ENCODE assay signal across 11 cellular contexts in the genomic region with DNA sequence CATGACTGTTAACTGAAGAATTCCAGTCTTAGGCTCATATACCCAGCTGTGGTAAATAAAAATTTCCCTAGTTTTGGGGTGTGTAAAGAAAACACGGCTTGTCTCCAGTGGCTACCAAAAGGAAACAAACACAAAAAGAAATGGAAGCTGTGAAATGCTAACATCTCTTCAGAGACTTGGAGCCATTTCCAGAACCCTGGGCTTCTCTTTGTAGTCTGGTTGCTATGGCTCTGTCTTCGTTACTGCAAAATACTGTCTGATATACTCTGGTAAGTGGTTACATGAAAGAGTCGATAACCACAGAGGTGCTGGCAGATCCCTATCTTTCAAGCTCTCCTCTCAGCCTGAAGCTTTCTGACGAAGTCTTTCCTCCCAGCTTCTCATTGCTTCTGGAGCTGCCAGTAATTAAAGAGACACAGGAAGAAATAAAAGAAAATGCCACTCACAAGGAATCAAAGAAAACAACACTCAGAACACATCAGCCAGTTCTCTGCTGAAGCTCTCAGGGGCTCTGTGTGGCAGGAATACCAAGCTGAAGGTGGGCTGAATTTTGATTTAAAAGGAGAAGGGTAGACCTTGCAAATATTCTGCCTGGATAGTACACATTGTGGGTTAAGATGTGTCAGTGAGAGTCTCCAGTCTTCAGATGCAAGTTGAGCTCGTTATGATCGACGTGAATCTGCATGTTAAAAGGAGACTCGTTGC.
DNase-seq lines count a peak whose midpoint lies in the region; FAIRE-seq lines count a peak whose summit lies in the region.
"Had no signal": no experiment of that assay in that cellular context is flagged by ENCODE, and none has a peak within 500 bp of the region (broad histone marks: within the 10 kb centered on the region; RNA-seq: fewer than 3 reads in every experiment).

No MANE protein-coding gene starts in this region.

- H3K27ac ChIP-seq in GM23248 (peak overlapping the region; percentile 89), esophagus (ENCODE audit: low read depth in 2 of 2, low read length in 1 of 2) (peak overlapping the region; percentile 7 to 64), rectal smooth muscle tissue (ENCODE audit: low read depth, low read length) (peak overlapping the region; percentile 71)

- FAIRE-seq in GM19239 (lab: Jason Lieb, UNC), result no peak

- no peaks in the 10 kb centered on the region for H3K36me3 ChIP-seq in GM23248 (ENCODE audit: low read depth)
- no peaks in the 10 kb centered on the region for H3K36me3 ChIP-seq in esophagus (ENCODE audit: control insufficient read depth in 2 of 2, insufficient read depth in 2 of 2, low read length in 1 of 2)
- H3K36me3 ChIP-seq in rectal smooth muscle tissue (ENCODE audit: control insufficient read depth, insufficient read depth, low read length), result no peaks in the 10 kb centered on the region

- peak overlapping the region; percentile 83 for H3K9ac ChIP-seq in GM23248
- H3K9ac ChIP-seq in rectal smooth muscle tissue (ENCODE audit: low read length), result no peak overlapping the region

- DNase-seq in GM23248 (peak; percentile 69), T-helper 9 cell (peak; percentile 13), NCI-H226 (no peak), HPDE6-E6E7 (ENCODE audit: extremely low spot score) (no peak), cortex of kidney (lab: John Stamatoyannopoulos, UW) (no peak), GM19239 (ENCODE audit: insufficient read length, low spot score) (no peak)
- DNase-seq: amniotic stem cell, mammary epithelial cell, NCI-H774 had no signal

- H3K9me3 ChIP-seq in GM23248 (ENCODE audit: low read depth) (no peaks in the 10 kb centered on the region), esophagus (ENCODE audit: control insufficient read depth in 2 of 2, insufficient read depth in 1 of 2, low read depth in 1 of 2, low read length in 1 of 2) (peaks cover 0 to 2% of the 10 kb centered on the region in 2 donors)

- peak overlapping the region; percentile 61 for H3K4me2 ChIP-seq in GM23248 (ENCODE audit: unreplicated experiment)

- in situ Hi-C loops in GM23248 (cut with MboI), result no loop called here

- no peaks in the 10 kb centered on the region for H3K79me2 ChIP-seq in GM23248 (ENCODE audit: insufficient read depth)

- H3K27me3 ChIP-seq in GM23248 (replicated peaks; ENCODE audit: insufficient read depth) (no peaks in the 10 kb centered on the region), esophagus (ENCODE audit: control insufficient read depth in 1 of 2, insufficient read depth in 2 of 2, low read length in 2 of 2) (no peaks in the 10 kb centered on the region), rectal smooth muscle tissue (ENCODE audit: control insufficient read depth, insufficient read depth, low read length) (no peaks in the 10 kb centered on the region)

- H3K4me3 ChIP-seq in GM23248, result peak overlapping the region; percentile 43; the same call in 1 of the 2 replicates
- H3K4me3 ChIP-seq in esophagus (ENCODE audit: low read depth in 1 of 2, low read length in 2 of 2), result no peak overlapping the region
- peak overlapping the region; percentile 17 for H3K4me3 ChIP-seq in rectal smooth muscle tissue (ENCODE audit: low read length)

- H2AFZ ChIP-seq in GM23248, result peak overlapping the region; percentile 85

- no peaks in the 10 kb centered on the region for H3K9me2 ChIP-seq in GM23248 (ENCODE audit: insufficient read depth)

- H4K20me1 ChIP-seq in GM23248 (ENCODE audit: insufficient read depth), result no peaks in the 10 kb centered on the region

- 8 to 12% methylated on average over 8 of the region's 8 CpGs for WGBS in GM23248 (ENCODE audit: low coverage in 1 of 2, low lambda C conversion rate in 2 of 2, missing lambda C conversion rate in 2 of 2), 2 experiments
- WGBS in esophagus, 2 donors, result 34 to 48% methylated on average over 8 of the region's 8 CpGs

- H3F3A ChIP-seq in GM23248 (ENCODE audit: insufficient read depth), result no peaks in the 10 kb centered on the region

- H3K4me1 ChIP-seq in GM23248 (ENCODE audit: insufficient read depth) (peaks cover 20% of the 10 kb centered on the region), esophagus (ENCODE audit: control insufficient read depth in 2 of 2, insufficient read depth in 2 of 2, low read length in 1 of 2) (no peaks in the 10 kb centered on the region), rectal smooth muscle tissue (ENCODE audit: control insufficient read depth, insufficient read depth, low read length) (peaks cover 4% of the 10 kb centered on the region)

Comparison
In these comparisons a context has a peak if more than half of its experiments do, and no peak if none do; other contexts are left out.
1. DNase-seq: peak in GM23248 (single experiment) and T-helper 9 cell (single experiment); none in NCI-H226 (single experiment), HPDE6-E6E7 (single experiment), cortex of kidney (single experiment) and GM19239 (single experiment).
2. H3K27ac ChIP-seq: peak in every context shown above with its lines; median percentile 89 in GM23248; 71 in rectal smooth muscle tissue; 36 in esophagus.
3. H3K4me3 ChIP-seq: peak in GM23248 (single experiment) and rectal smooth muscle tissue (single experiment); none in esophagus (0 of 2).